Comparison of ENCODE assay signal across 1 cellular context in the genomic region with DNA sequence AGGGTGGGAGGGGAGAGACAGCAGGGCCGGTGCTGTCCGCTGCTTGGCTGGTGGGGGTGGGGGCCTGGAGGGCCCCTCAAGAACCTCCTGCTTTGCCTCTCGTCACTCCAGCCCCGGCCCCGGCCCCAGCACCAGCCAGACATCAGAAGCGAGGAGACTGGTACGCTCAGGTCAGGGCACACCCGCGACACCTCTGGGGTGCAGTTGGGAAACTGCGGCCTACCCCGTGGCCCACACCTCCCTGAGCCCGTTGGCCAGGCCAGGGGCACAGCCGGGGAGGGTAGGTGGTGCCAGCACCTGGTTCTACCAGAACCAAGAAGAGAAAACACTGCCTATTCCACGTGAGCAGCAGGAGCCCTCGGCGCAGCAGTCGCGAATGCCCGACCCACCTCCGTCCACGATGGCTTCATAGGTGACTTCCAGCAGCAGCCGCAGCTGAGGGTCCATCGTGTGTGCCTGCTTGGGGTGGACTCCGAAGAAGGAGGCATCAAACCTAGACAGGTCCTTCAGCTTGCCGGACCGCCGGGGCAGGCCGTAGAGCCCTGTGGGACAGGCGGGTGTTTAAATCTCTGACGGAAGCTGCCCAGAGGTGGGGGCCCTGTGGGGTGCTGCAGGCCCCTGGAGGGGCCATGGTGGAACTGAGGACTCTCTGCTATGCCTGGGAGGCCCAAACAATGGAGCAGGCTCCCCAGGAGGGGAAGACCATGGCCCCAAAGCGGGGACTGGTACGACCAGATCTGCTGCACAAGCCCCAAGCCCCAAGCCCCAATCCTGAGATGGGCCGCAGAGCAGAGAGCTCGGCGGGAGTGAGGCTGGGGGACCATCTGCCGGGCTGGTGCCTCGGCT.
TF ChIP-seq lines count a peak whose summit lies in the region.

No MANE protein-coding gene starts in this region.

TF ChIP-seq in K562, 482 proteins besides CTCF, POLR2A, EP300 and RAD21:
- TF ChIP-seq RBM22 (IDR thresholded peaks at IDR 0.05; ENCODE audit: low read depth, low read length, poor library complexity, severe bottlenecking) (peak; percentile 41), ESRRA (IDR thresholded peaks at IDR 0.05; ENCODE audit: borderline replicate concordance, low read depth) (no peak), POLR2G (IDR thresholded peaks at IDR 0.05; ENCODE audit: low read depth, low read length) (peak; percentile 24), RBFOX2 (IDR thresholded peaks at IDR 0.05; ENCODE audit: low read depth, low read length) (peak; percentile 58), SNRNP70 (optimal IDR thresholded peaks at IDR 0.05; ENCODE audit: low read depth, low read length) (peak; percentile 30), SIN3A (IDR thresholded peaks at IDR 0.05; ENCODE audit: borderline replicate concordance in 2 of 2, control insufficient read depth in 1 of 2, low read depth in 2 of 2, low read length in 2 of 2) (peak in 1 of 2 experiments; percentile 12; a peak in 1 of 4 replicates), FOXK2 (conservative IDR thresholded peaks at IDR 0.05 in 1 of 2, IDR thresholded peaks at IDR 0.05 in 1 of 2; ENCODE audit: low read depth in 2 of 2) (no peak), PRPF4 (IDR thresholded peaks at IDR 0.05; ENCODE audit: insufficient read depth, low read depth, low read length, poor library complexity, severe bottlenecking) (peak; percentile 40), FIP1L1 (IDR thresholded peaks at IDR 0.05; ENCODE audit: low read depth, low read length, poor library complexity, severe bottlenecking) (peak; percentile 57), PCBP1 (IDR thresholded peaks at IDR 0.05; ENCODE audit: low read depth, low read length, poor library complexity, severe bottlenecking) (peak; percentile 77), OTX1 (CRISPR knock-in tag; IDR thresholded peaks at IDR 0.05) (no peak), CCNT2 (IDR thresholded peaks at IDR 0.05; ENCODE audit: borderline replicate concordance, extremely low read depth, insufficient read length, low read depth, low read length) (no peak)
